27 cellular contexts compared by ENCODE assay signal in genomic region chr20:14526891-14527290, GRCh38.
"Had no signal": no experiment of that assay in that cellular context is flagged by ENCODE, and none has a peak within 500 bp of the region (broad histone marks: within the 10 kb centered on the region; RNA-seq: fewer than 3 reads in every experiment).

No MANE protein-coding gene starts in this region.

- FAIRE-seq: astrocyte, bronchial epithelial cell, endometrium, endothelial cell of umbilical vein had no signal

- DNase-seq: activated CD4-positive, alpha-beta memory T cell treated with anti-CD3 and anti-CD28 coated beads for 36 hours; activated CD4-positive, alpha-beta T cell treated with anti-CD3 and anti-CD28 coated beads for 36 hours; activated CD4-positive, alpha-beta T cell treated with anti-CD3 and anti-CD28 coated beads, Interleukin-2, amount 10 ng/mL, durations not matched to agents 24 days and 14 days; activated CD4-positive, CD25-positive, alpha-beta regulatory T cell; activated CD4-positive, CD25-positive, alpha-beta regulatory T cell treated with anti-CD3 and anti-CD28 coated beads, Interleukin-2, amount 50 U/mL, for 72 hours; activated CD8-positive, alpha-beta memory T cell treated with anti-CD3 and anti-CD28 coated beads, Interleukin-2, amount 10 ng/mL, durations not matched to agents 7 days and 5 days; activated CD8-positive, alpha-beta memory T cell treated with anti-CD3 and anti-CD28 coated beads, Interleukin-2, amount 50 U/mL, for 4 hours; activated CD8-positive, alpha-beta T cell treated with anti-CD3 and anti-CD28 coated beads, Interleukin-2, amount 10 ng/mL, durations not matched to agents 7 days and 5 days; activated gamma-delta T cell; activated naive CD4-positive, alpha-beta T cell; activated naive CD4-positive, alpha-beta T cell treated with anti-CD3 and anti-CD28 coated beads, Interleukin-2, amount 10 ng/mL, durations not matched to agents 7 days and 5 days; activated naive CD8-positive, alpha-beta T cell treated with anti-CD3 and anti-CD28 coated beads, Interleukin-2, amount 10 ng/mL, durations not matched to agents 7 days and 5 days; activated T-cell treated with anti-CD3 and anti-CD28 coated beads, Interleukin-2, amount 50 U/mL, for 1 hour; activated T-cell treated with anti-CD3 and anti-CD28 coated beads, Interleukin-2, amount 50 U/mL, for 72 hours; brain microvascular endothelial cell; colonic mucosa; effector CD8-positive, alpha-beta T cell; esophagus squamous epithelium; foreskin melanocyte; hippocampal formation had no signal

- ATAC-seq: activated CD4-positive, alpha-beta T cell treated with anti-CD3 and anti-CD28 coated beads for 36 hours; activated CD8-positive, alpha-beta memory T cell treated with anti-CD3 and anti-CD28 coated beads, Interleukin-2, amount 10 ng/mL, durations not matched to agents 7 days and 5 days; activated CD8-positive, alpha-beta T cell treated with anti-CD3 and anti-CD28 coated beads, Interleukin-2, amount 10 ng/mL, durations not matched to agents 7 days and 5 days; activated naive CD4-positive, alpha-beta T cell treated with anti-CD3 and anti-CD28 coated beads, Interleukin-2, amount 50 U/mL, for 72 hours; activated T-cell treated with anti-CD3 and anti-CD28 coated beads, Interleukin-2, amount 50 U/mL, for 72 hours; gastroesophageal sphincter had no signal

- H3K9me3 ChIP-seq: colonic mucosa, esophagus squamous epithelium, gastroesophageal sphincter had no signal

- H3K4me3 ChIP-seq: colonic mucosa, esophagus squamous epithelium, gastroesophageal sphincter had no signal

- H3K4me1 ChIP-seq: colonic mucosa, gastroesophageal sphincter had no signal

- H3K27me3 ChIP-seq: brain microvascular endothelial cell, colonic mucosa, esophagus squamous epithelium, gastroesophageal sphincter had no signal

- H3K36me3 ChIP-seq: brain microvascular endothelial cell, colonic mucosa, esophagus squamous epithelium, gastroesophageal sphincter had no signal

- H3K27ac ChIP-seq: brain microvascular endothelial cell, colonic mucosa, epithelial cell of prostate, esophagus squamous epithelium, gastroesophageal sphincter had no signal
